12 cellular contexts compared by ENCODE assay signal in the genomic region with DNA sequence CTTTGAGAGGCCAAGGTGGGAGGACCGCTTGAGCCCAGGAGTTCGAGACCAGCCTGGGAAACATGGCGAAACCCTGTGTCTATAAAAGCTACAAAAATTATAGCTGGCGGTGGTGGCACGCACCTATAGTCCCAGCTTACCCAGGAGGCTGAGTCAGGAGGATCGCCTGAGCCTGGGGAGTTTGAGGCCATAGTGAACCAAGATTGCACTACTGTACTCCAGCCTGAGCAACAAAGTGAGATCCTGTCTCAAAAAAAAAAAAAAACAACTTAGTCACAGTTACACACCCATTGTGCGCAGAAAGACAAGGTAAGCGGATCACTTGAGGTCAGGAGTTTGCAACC. TPM values are rescaled to one million over a fixed set of nuclear protein-coding genes. Genes with fewer than 3 reads are reported as not detected.
DNase-seq lines count a peak whose midpoint lies in the region; ATAC-seq and TF ChIP-seq lines count a peak whose summit lies in the region.
"Had no signal": no experiment of that assay in that cellular context is flagged by ENCODE, and none has a peak within 500 bp of the region (broad histone marks: within the 10 kb centered on the region; RNA-seq: fewer than 3 reads in every experiment).

No MANE protein-coding gene starts in this region.

- no peak overlapping the region for H3K9ac ChIP-seq in colonic mucosa (ENCODE audit: low read depth in 2 of 2, low read length in 2 of 2)
- H3K9ac ChIP-seq: GM23248 had no signal

- H3K9me3 ChIP-seq in colonic mucosa (no peaks in the 10 kb centered on the region), upper lobe of left lung (no peaks in the 10 kb centered on the region), right cardiac atrium (ENCODE audit: control insufficient read depth, low read length) (no peaks in the 10 kb centered on the region)
- H3K9me3 ChIP-seq: adrenal gland, prostate gland had no signal

- CTCF ChIA-PET in activated naive CD4-positive, alpha-beta T cell treated with anti-CD3 and anti-CD28 coated beads for 36 hours (lab: Charles Lee), result interaction anchor here (1.0 to 1.8 kb wide), 4 partner anchors 9 to 382 kb away, joined by 5 to 7 read pairs (median 6); no protein-coding TSS in a partner anchor

- H3K9me3 Mint-ChIP-seq in activated naive CD4-positive, alpha-beta T cell treated with anti-CD3 and anti-CD28 coated beads for 36 hours, result no peaks in the 10 kb centered on the region

- H3K27me3 Mint-ChIP-seq in activated naive CD4-positive, alpha-beta T cell treated with anti-CD3 and anti-CD28 coated beads for 36 hours (ENCODE audit: low read depth), result no peaks in the 10 kb centered on the region

- DNase-seq in activated naive CD4-positive, alpha-beta T cell treated with anti-CD3 and anti-CD28 coated beads for 36 hours, result peak; percentile 29
- DNase-seq in activated naive CD4-positive, alpha-beta T cell (lab: John Stamatoyannopoulos, UW), result no peak
- DNase-seq in colonic mucosa, result no peak
- DNase-seq in upper lobe of left lung, result no peak
- DNase-seq in right cardiac atrium, result no peak
- DNase-seq: IMR-90, NCI-H2081 had no signal

- no peak for TF ChIP-seq CTCF in colonic mucosa (IDR thresholded peaks at IDR 0.05)
- no peak for TF ChIP-seq CTCF in upper lobe of left lung (IDR thresholded peaks at IDR 0.05)

- H3K4me1 Mint-ChIP-seq in activated naive CD4-positive, alpha-beta T cell treated with anti-CD3 and anti-CD28 coated beads for 36 hours (ENCODE audit: low read depth), result peaks cover 31% of the 10 kb centered on the region

- H3K36me3 ChIP-seq in colonic mucosa (no peaks in the 10 kb centered on the region), upper lobe of left lung (no peaks in the 10 kb centered on the region)
- H3K36me3 ChIP-seq: adrenal gland, prostate gland had no signal

- H3K27ac Mint-ChIP-seq in activated naive CD4-positive, alpha-beta T cell treated with anti-CD3 and anti-CD28 coated beads for 36 hours, result peak overlapping the region; percentile 94

- 90 to 92% methylated on average over 6 to 8 of the region's 8 CpGs for WGBS in upper lobe of left lung, 2 donors
- 95% methylated on average over 8 of the region's 8 CpGs for WGBS in right cardiac atrium

- ATAC-seq in upper lobe of left lung (ENCODE audit: low FRiP score in 2 of 2), result no peak
- no peak for ATAC-seq in GM21825 (IDR thresholded peaks at IDR 0.05; ENCODE audit: unreplicated experiment)
- ATAC-seq in right cardiac atrium, result no peak

- TF ChIP-seq POLR2A in upper lobe of left lung (IDR thresholded peaks at IDR 0.05), result no peak

- intact Hi-C loops in activated naive CD4-positive, alpha-beta T cell treated with anti-CD3 and anti-CD28 coated beads for 36 hours (cut with micrococcal nuclease), result loop anchor here (2.0 to 5.0 kb wide), 3 partner anchors 18 to 120 kb away; partner anchors contain the start of gene CLPP
- intact Hi-C loops in colonic mucosa (cut with DNase I) (no loop called here), right cardiac atrium (cut with DNase I) (no loop called here)

- H3K36me3 Mint-ChIP-seq in activated naive CD4-positive, alpha-beta T cell treated with anti-CD3 and anti-CD28 coated beads for 36 hours (ENCODE audit: low read depth), result peaks cover 3% of the 10 kb centered on the region

- no peak for TF ChIP-seq EP300 in upper lobe of left lung (IDR thresholded peaks at IDR 0.05)

- peak overlapping the region; percentile 27 for H3K4me3 ChIP-seq in colonic mucosa
- peak overlapping the region in 1 of 4 donors; percentile 52 for H3K4me3 ChIP-seq in upper lobe of left lung
- no peak overlapping the region for H3K4me3 ChIP-seq in right cardiac atrium (ENCODE audit: low read length)
- H3K4me3 ChIP-seq: GM23248, prostate gland had no signal

- H3K4me3 Mint-ChIP-seq in activated naive CD4-positive, alpha-beta T cell treated with anti-CD3 and anti-CD28 coated beads for 36 hours, result peak overlapping the region; percentile 95

- H3K27me3 ChIP-seq in colonic mucosa (no peaks in the 10 kb centered on the region), upper lobe of left lung (no peaks in the 10 kb centered on the region), right cardiac atrium (ENCODE audit: control insufficient read depth, insufficient read depth) (no peaks in the 10 kb centered on the region)
- H3K27me3 ChIP-seq: adrenal gland had no signal

- H3K4me1 ChIP-seq in colonic mucosa (no peaks in the 10 kb centered on the region), upper lobe of left lung (peaks cover 0 to under 1% (median 0%) of the 10 kb centered on the region in 4 donors), right cardiac atrium (ENCODE audit: control insufficient read depth, insufficient read depth, low read length) (no peaks in the 10 kb centered on the region)
- H3K4me1 ChIP-seq: adrenal gland, prostate gland had no signal

- H3K27ac ChIP-seq in colonic mucosa (no peak overlapping the region), upper lobe of left lung (peak overlapping the region; percentile 31 to 85 (median 66)), right cardiac atrium (ENCODE audit: low read length) (no peak overlapping the region)
- H3K27ac ChIP-seq: GM23248, prostate gland had no signal

RNA-seq across cellular contexts. Expression of gene DENND1C, which starts 0.7 kb away (rescaled TPM):
- 10 to 100 TPM; 55.7 to 57.9 TPM for total RNA-seq in activated naive CD4-positive, alpha-beta T cell treated with anti-CD3 and anti-CD28 coated beads for 36 hours
- total RNA-seq in colonic mucosa (1 to 10 TPM; 2.5 to 2.9 TPM), upper lobe of left lung (10 to 100 TPM in 5 of 6 donors, 1 to 10 TPM in 1; 5.8 to 31.4 (median 12.6) TPM), right cardiac atrium (1 to 10 TPM in 2 of 4 donors, under 1 TPM in 2; 0.54 to 1.9 (median 1.1) TPM)
- 0.68 TPM for polyA plus RNA-seq in right cardiac atrium
- total RNA-seq: GM23248, IMR-90 had no signal
- polyA plus RNA-seq: GM23248, IMR-90 had no signal

RNA-seq across cellular contexts. Expression of gene CRB3, which starts 18.2 kb away (rescaled TPM):
- 1 to 10 TPM; 1.2 to 1.4 TPM for total RNA-seq in activated naive CD4-positive, alpha-beta T cell treated with anti-CD3 and anti-CD28 coated beads for 36 hours
- total RNA-seq in colonic mucosa (100 to 1,000 TPM; 115 to 118 TPM), upper lobe of left lung (100 to 1,000 TPM in 1 of 6 donors, 10 to 100 TPM in 5; 51.1 to 120 (median 74.1) TPM), right cardiac atrium (not detected)
- 0.11 TPM for polyA plus RNA-seq in right cardiac atrium
- total RNA-seq: GM23248, IMR-90, left ventricle myocardium superior had no signal
- polyA plus RNA-seq: GM23248, IMR-90 had no signal

RNA-seq across cellular contexts. Expression of gene TUBB4A, which starts 19.8 kb away (rescaled TPM):
- total RNA-seq in activated naive CD4-positive, alpha-beta T cell treated with anti-CD3 and anti-CD28 coated beads for 36 hours, result 1 to 10 TPM; 6.4 to 7.0 TPM
- total RNA-seq in colonic mucosa, result 1 to 10 TPM in 1 of 2 donors, under 1 TPM in 1; 0.44 to 1.4 TPM
- 1 to 10 TPM in 2 of 6 donors, under 1 TPM in 3, not detected in 1; 0.54 to 1.5 (median 0.76) TPM for total RNA-seq in upper lobe of left lung
- total RNA-seq in right cardiac atrium, result 1 to 10 TPM in 3 of 4 donors, under 1 TPM in 1; 0.45 to 7.4 (median 2.7) TPM
- polyA plus RNA-seq in right cardiac atrium, result 2.2 TPM
- total RNA-seq: GM23248, IMR-90 had no signal
- polyA plus RNA-seq: GM23248, IMR-90 had no signal

RNA-seq across cellular contexts. Expression of gene SLC25A23, which starts 22.7 kb away (rescaled TPM):
- 10 to 100 TPM; 16.2 to 18.2 TPM for total RNA-seq in activated naive CD4-positive, alpha-beta T cell treated with anti-CD3 and anti-CD28 coated beads for 36 hours
- 100 to 1,000 TPM; 124 to 151 TPM for total RNA-seq in colonic mucosa
- 100 to 1,000 TPM in 1 of 6 donors, 10 to 100 TPM in 5; 29.3 to 133 (median 64.5) TPM for total RNA-seq in upper lobe of left lung
- 10 to 100 TPM; 81.6 to 95.5 (median 89.7) TPM for total RNA-seq in right cardiac atrium
- 59.6 TPM for polyA plus RNA-seq in right cardiac atrium

RNA-seq across cellular contexts. Expression of gene TNFSF9, which starts 48.5 kb away (rescaled TPM):
- total RNA-seq in activated naive CD4-positive, alpha-beta T cell treated with anti-CD3 and anti-CD28 coated beads for 36 hours, result 1 to 10 TPM; 1.3 to 1.5 TPM
- total RNA-seq in colonic mucosa (1 to 10 TPM in 1 of 2 donors, under 1 TPM in 1; 0.79 to 4.0 TPM), upper lobe of left lung (10 to 100 TPM in 2 of 6 donors, 1 to 10 TPM in 4; 6.3 to 11.6 (median 8.4) TPM), right cardiac atrium (under 1 TPM; 0.17 to 0.91 (median 0.24) TPM)
- 0.14 TPM for polyA plus RNA-seq in right cardiac atrium
- total RNA-seq: IMR-90 had no signal

Comparison
In these comparisons a context has a peak if more than half of its experiments do, and no peak if none do; other contexts are left out.
1. H3K27ac ChIP-seq: peak in upper lobe of left lung (4 of 4); none in colonic mucosa (single experiment) and right cardiac atrium (single experiment).
2. RNA of gene CRB3, which starts 18.2 kb away (total RNA-seq): 115 to 118 TPM in colonic mucosa and 51.1 to 120 TPM in upper lobe of left lung; 1.2 to 1.4 TPM in activated naive CD4-positive, alpha-beta T cell treated with anti-CD3 and anti-CD28 coated beads for 36 hours and not detected in right cardiac atrium; every median in the first group is over 10 times any median in the second.